1 cellular context compared by ENCODE assay signal in the genomic region with DNA sequence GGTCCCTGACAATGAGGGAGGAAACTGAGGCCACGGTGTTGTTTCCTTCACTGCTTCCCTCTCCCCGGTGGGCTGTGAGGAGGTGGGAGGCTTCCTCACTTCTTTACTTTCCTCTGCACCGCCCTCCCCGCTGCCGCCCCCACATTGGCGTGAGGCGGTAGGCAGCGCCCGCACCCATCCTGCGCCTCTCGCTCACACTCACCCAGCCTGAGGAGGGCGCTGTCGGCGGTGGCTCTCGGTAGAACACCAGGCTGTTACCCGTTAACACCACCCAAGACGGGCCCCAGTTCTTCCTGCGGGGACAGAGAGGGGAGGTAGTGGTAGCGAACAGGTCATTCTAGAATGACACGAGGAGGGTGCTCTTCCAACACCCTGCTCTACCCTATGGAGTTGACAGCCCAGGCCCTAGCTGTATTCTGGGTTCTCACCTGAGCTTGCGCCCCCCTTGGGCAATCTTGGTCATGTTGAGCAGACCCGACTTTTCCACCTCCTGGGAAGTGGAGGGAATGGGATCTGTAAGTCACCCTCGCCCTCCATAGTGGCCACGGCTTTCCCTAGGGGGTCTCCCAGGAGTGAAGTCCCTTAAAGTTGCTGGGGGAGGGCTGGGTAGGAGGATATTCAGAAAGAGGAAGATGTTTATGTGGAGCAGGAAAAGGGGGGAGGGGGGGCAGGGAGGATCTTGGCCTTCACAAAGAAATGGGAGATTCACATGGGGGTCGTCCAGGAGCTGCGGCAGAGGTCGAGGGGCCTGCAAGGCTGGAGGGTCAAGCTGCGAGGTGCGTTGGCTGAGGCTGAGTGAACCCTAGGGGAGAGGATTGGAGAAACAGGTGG.
TF ChIP-seq lines count a peak whose summit lies in the region.

No MANE protein-coding gene starts in this region.

TF ChIP-seq in WTC11, 78 proteins besides CTCF, POLR2A, EP300 and RAD21:
- TF ChIP-seq, protein P1, sequence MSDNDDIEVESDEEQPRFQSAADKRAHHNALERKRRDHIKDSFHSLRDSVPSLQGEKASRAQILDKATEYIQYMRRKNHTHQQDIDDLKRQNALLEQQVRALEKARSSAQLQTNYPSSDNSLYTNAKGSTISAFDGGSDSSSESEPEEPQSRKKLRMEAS (CRISPR knock-in tag; IDR thresholded peaks at IDR 0.05): peak; percentile 17; the same call in 1 of the 2 replicates
- TF ChIP-seq, protein P2, sequence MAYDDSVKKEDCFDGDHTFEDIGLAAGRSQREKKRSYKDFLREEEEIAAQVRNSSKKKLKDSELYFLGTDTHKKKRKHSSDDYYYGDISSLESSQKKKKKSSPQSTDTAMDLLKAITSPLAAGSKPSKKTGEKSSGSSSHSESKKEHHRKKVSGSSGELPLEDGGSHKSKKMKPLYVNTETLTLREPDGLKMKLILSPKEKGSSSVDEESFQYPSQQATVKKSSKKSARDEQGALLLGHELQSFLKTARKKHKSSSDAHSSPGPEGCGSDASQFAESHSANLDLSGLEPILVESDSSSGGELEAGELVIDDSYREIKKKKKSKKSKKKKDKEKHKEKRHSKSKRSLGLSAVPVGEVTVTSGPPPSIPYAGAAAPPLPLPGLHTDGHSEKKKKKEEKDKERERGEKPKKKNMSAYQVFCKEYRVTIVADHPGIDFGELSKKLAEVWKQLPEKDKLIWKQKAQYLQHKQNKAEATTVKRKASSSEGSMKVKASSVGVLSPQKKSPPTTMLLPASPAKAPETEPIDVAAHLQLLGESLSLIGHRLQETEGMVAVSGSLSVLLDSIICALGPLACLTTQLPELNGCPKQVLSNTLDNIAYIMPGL (CRISPR knock-in tag; IDR thresholded peaks at IDR 0.05): 0 out of 2 replicates have a peak, but pooled peaks have one; percentile 72
- TF ChIP-seq MYBL2 (CRISPR knock-in tag; IDR thresholded peaks at IDR 0.05) (no peak), FOXJ3 (CRISPR knock-in tag; IDR thresholded peaks at IDR 0.05; ENCODE audit: borderline replicate concordance) (no peak), ZNF671 (CRISPR knock-in tag; IDR thresholded peaks at IDR 0.05) (no peak), ZBTB21 (CRISPR knock-in tag; IDR thresholded peaks at IDR 0.05; ENCODE audit: borderline replicate concordance) (0 out of 2 replicates have a peak, but pooled peaks have one; percentile 17), ZNF232 (CRISPR knock-in tag; IDR thresholded peaks at IDR 0.05) (no peak), KAT7 (CRISPR knock-in tag; IDR thresholded peaks at IDR 0.05; ENCODE audit: borderline replicate concordance) (no peak), SOX15 (CRISPR knock-in tag; IDR thresholded peaks at IDR 0.05) (no peak), JUN (CRISPR knock-in tag; IDR thresholded peaks at IDR 0.05) (no peak), ETV6 (CRISPR knock-in tag; IDR thresholded peaks at IDR 0.05) (no peak; the same call in 1 of the 2 replicates), FOXK1 (CRISPR knock-in tag; IDR thresholded peaks at IDR 0.05) (0 out of 2 replicates have a peak, but pooled peaks have one; percentile 26)
- TF ChIP-seq, protein P3, sequence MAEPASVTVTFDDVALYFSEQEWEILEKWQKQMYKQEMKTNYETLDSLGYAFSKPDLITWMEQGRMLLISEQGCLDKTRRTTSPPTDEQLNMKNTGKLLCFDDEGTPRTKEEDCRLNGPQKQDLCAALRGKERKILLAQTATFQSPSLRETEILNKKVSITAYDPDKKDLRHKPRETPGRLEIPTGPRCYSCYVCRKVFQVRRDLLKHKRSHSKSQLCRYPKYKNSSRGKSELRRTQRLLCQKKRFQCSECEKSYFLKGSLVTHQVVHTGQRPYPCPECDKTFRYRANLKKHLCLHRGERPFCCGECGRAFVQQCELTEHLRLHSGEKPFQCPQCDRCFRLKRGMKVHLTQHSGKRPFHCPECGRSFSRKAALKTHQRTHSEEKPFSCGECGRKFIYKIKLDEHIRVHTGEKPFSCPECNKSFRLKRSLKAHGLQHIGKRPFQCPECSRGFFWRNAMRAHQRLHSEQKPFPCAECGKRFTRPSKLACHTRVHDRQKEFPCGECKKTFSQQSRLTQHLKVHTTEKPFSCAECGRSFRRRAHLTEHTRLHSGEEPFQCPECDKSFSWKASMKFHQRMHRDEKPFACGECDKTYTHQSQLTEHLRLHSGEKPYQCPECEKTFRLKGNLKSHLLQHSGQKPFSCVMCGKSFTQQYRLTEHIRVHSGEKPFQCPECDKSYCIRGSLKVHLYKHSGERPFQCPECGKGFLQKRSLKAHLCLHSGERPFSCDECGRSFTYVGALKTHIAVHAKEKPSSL (CRISPR knock-in tag; conservative IDR thresholded peaks at IDR 0.05): no peak
- TF ChIP-seq, protein P4, sequence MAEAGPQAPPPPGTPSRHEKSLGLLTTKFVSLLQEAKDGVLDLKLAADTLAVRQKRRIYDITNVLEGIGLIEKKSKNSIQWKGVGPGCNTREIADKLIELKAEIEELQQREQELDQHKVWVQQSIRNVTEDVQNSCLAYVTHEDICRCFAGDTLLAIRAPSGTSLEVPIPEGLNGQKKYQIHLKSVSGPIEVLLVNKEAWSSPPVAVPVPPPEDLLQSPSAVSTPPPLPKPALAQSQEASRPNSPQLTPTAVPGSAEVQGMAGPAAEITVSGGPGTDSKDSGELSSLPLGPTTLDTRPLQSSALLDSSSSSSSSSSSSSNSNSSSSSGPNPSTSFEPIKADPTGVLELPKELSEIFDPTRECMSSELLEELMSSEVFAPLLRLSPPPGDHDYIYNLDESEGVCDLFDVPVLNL (CRISPR knock-in tag; IDR thresholded peaks at IDR 0.05; ENCODE audit: borderline replicate concordance, low read depth): no peak
